In the genomic region with DNA sequence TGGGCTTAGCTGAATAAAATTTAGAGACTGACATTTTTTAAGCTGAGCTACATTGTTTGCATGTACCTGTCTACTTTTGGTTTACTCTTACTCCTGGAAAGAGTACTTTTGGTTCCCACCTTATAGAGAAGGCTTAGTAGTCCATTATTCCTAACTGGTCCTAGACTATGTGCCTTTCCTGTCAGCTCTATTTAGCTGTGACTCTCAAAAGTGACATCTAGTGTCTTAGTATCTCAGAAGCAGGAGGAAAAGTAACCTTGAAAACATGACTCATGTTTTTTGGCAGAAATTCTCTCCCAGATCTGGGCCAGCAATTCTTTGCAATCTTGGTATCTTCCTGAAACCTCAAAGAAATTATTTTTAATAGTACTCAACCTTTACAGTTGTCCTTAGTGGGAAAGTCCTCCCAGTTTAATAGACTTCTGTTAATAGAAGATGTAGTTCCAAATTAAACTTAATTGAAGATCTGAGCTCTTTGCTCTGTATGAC, we compare ENCODE assay signal across 21 cellular contexts.
DNase-seq lines count a peak whose midpoint lies in the region; FAIRE-seq and TF ChIP-seq lines count a peak whose summit lies in the region.
"Had no signal": no experiment of that assay in that cellular context is flagged by ENCODE, and none has a peak within 500 bp of the region (broad histone marks: within the 10 kb centered on the region; RNA-seq: fewer than 3 reads in every experiment).

No MANE protein-coding gene starts in this region.

- FAIRE-seq in bronchial epithelial cell (lab: Jason Lieb, UNC) = no peak
- FAIRE-seq: GM12878, GM19239 had no signal

- no peaks in the 10 kb centered on the region for H3K27me3 ChIP-seq in bronchial epithelial cell (ENCODE audit: control insufficient read depth, insufficient read depth, low read length)
- H3K27me3 ChIP-seq: BE2C had no signal

- DNase-seq in A172 (ENCODE audit: low spot score) (peak; percentile 30), bronchial epithelial cell (ENCODE audit: low read depth) (peak; percentile 38), kidney glomerular epithelial cell (lab: John Stamatoyannopoulos, UW) (peak; percentile 27), NCI-H345 (lab: John Stamatoyannopoulos, UW) (no peak), anterior cingulate cortex (lab: John Stamatoyannopoulos, UW) (no peak), NOMO-1 (lab: John Stamatoyannopoulos, UW; ENCODE audit: unreplicated experiment in 2 of 2) (no peak), pons (ENCODE audit: low spot score) (no peak)
- DNase-seq: BE2C; Caco-2; CD4-positive, alpha-beta T cell; GF-D8; HCEC 1CT; NCI-H1105; NCI-H2081; NCI-H510A treated with DMSO at 0.1 percent for 48 hours; NCI-H774; RPMI8226; SHP77 treated with DMSO at 0.1 percent for 48 hours had no signal

- no peaks in the 10 kb centered on the region for H3K36me3 ChIP-seq in bronchial epithelial cell (ENCODE audit: control insufficient read depth, insufficient read depth, low read length)
- H3K36me3 ChIP-seq: BE2C had no signal

- TF ChIP-seq CTCF in LNCAP (IDR thresholded peaks at IDR 0.05) (peak; percentile 15; the same call in 1 of the 2 replicates), bronchial epithelial cell (IDR thresholded peaks at IDR 0.05; ENCODE audit: insufficient read depth, low read length, severe bottlenecking) (no peak)

- H3K4me3 ChIP-seq in bronchial epithelial cell (ENCODE audit: low read depth, low read length) = no peak overlapping the region
- H3K4me3 ChIP-seq: GM12878 had no signal

Comparison
In these comparisons a context has a peak if more than half of its experiments do, and no peak if none do; other contexts are left out.
1. DNase-seq: peak in A172 (single experiment), bronchial epithelial cell (single experiment) and kidney glomerular epithelial cell (single experiment); none in NCI-H345 (single experiment), anterior cingulate cortex (0 of 58), NOMO-1 (0 of 2) and pons (single experiment).